In genomic region chr17:80068301-80069160, GRCh38 we compare ENCODE assay signal across 9 cellular contexts. TPM values are rescaled to one million over a fixed set of nuclear protein-coding genes. Genes with fewer than 3 reads are reported as not detected.
A peak's percentile ranks its signal among the peaks of the same experiment; 100 is the strongest.
DNase-seq lines count a peak whose midpoint lies in the region; ATAC-seq and FAIRE-seq lines count a peak whose summit lies in the region.
"Had no signal": no experiment of that assay in that cellular context is flagged by ENCODE, and none has a peak within 500 bp of the region (broad histone marks: within the 10 kb centered on the region; RNA-seq: fewer than 3 reads in every experiment).

No MANE protein-coding gene starts in this region.

- H3K36me3 Mint-ChIP-seq in T-helper 17 cell (ENCODE audit: low read depth): no peaks in the 10 kb centered on the region

- peaks cover 5% of the 10 kb centered on the region for H3K4me1 Mint-ChIP-seq in T-helper 17 cell

- DNase-seq in RCC 7860 (ENCODE audit: low spot score) (peak; percentile 70), mucosa of gallbladder (ENCODE audit: low spot score) (peak; percentile 42), ureter (ENCODE audit: low spot score) (peak; percentile 73), T-helper 17 cell (no peak)
- DNase-seq: activated naive CD8-positive, alpha-beta T cell treated with anti-CD3 and anti-CD28 coated beads, Interleukin-2, amount 50 U/mL, for 24 hours had no signal

- H3K27ac Mint-ChIP-seq in T-helper 17 cell: no peak overlapping the region
- H3K27ac Mint-ChIP-seq: activated naive CD8-positive, alpha-beta T cell treated with anti-CD3 and anti-CD28 coated beads, Interleukin-2, amount 50 U/mL, for 24 hours had no signal

- no peaks in the 10 kb centered on the region for H3K9me3 ChIP-seq in T-helper 17 cell (ENCODE audit: control insufficient read depth, low read length, poor library complexity, severe bottlenecking)

- ATAC-seq in esophagus mucosa (peak; percentile 31), GM21515 (IDR thresholded peaks at IDR 0.05; ENCODE audit: unreplicated experiment) (no peak), T-helper 17 cell (no peak), HG03039 (IDR thresholded peaks at IDR 0.05; ENCODE audit: unreplicated experiment) (no peak), HG02981 (IDR thresholded peaks at IDR 0.05; ENCODE audit: unreplicated experiment) (no peak)
- ATAC-seq: activated naive CD8-positive, alpha-beta T cell treated with anti-CD3 and anti-CD28 coated beads, Interleukin-2, amount 50 U/mL, for 24 hours had no signal

- no peak for FAIRE-seq in RCC 7860 (lab: Jason Lieb, UNC)

- H3K27me3 Mint-ChIP-seq in T-helper 17 cell: peaks cover 15% of the 10 kb centered on the region
- H3K27me3 Mint-ChIP-seq: activated naive CD8-positive, alpha-beta T cell treated with anti-CD3 and anti-CD28 coated beads, Interleukin-2, amount 50 U/mL, for 24 hours had no signal

- no peak overlapping the region for H3K4me3 Mint-ChIP-seq in T-helper 17 cell
- H3K4me3 Mint-ChIP-seq: activated naive CD8-positive, alpha-beta T cell treated with anti-CD3 and anti-CD28 coated beads, Interleukin-2, amount 50 U/mL, for 24 hours had no signal

RNA-seq across cellular contexts. Expression of gene CCDC40, which starts 32.1 kb away (rescaled TPM):
- 0.72 TPM for total RNA-seq in esophagus mucosa
- 13.5 TPM for total RNA-seq in mucosa of gallbladder
- total RNA-seq in ureter: 12.4 TPM
- 1 to 10 TPM; 3.4 to 4.5 TPM for total RNA-seq in T-helper 17 cell

RNA-seq across cellular contexts. Expression of gene GAA, which starts 32.9 kb away (rescaled TPM):
- total RNA-seq in esophagus mucosa (13.2 TPM), mucosa of gallbladder (105 TPM), ureter (60.7 TPM), T-helper 17 cell (10 to 100 TPM; 16.7 to 23.8 TPM)

RNA-seq across cellular contexts. Expression of gene TBC1D16, which starts 32.9 kb away (rescaled TPM):
- total RNA-seq in esophagus mucosa (8.9 TPM), mucosa of gallbladder (38.4 TPM), ureter (37.0 TPM), T-helper 17 cell (1 to 10 TPM; 1.9 to 2.6 TPM)

Comparison
In these comparisons a context has a peak if more than half of its experiments do, and no peak if none do; other contexts are left out.
1. DNase-seq: peak in RCC 7860 (single experiment), mucosa of gallbladder (single experiment) and ureter (single experiment); none in T-helper 17 cell (0 of 3).